ENCODE assay signal across 1 cellular context in the genomic region with DNA sequence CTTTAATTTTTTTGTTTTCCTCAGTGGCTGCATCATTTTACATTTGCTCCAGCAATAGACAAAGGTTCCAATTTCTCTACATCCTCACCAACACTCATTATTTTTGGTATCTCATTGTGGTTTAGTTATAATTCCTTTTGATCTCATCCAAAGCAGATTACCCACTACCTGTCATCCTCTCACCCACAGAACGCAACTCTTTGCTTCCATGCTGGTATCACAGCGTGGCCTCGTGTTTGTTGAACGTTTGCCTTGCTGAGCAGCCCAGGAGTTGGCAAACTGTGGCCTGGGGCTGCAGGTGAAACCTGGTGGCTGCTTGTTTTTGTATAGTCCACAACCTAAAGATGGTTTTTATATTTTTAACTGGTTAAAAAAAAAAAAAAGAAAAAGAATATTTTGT.
TF ChIP-seq lines count a peak whose summit lies in the region.

No MANE protein-coding gene starts in this region.

TF ChIP-seq in HepG2, 621 proteins besides CTCF, POLR2A, EP300 and RAD21:
- TF ChIP-seq CAMTA2 (CRISPR knock-in tag; IDR thresholded peaks at IDR 0.05; ENCODE audit: borderline replicate concordance), result no peak
- no peak for TF ChIP-seq ZKSCAN5 (CRISPR knock-in tag; IDR thresholded peaks at IDR 0.05)
- 0 out of 2 replicates have a peak, but pooled peaks have one; percentile 3 for TF ChIP-seq MAX (IDR thresholded peaks at IDR 0.05)
TF ChIP-seq in HepG2: peak in this region for 1.
